ENCODE assay signal across 1 cellular context in the genomic region with DNA sequence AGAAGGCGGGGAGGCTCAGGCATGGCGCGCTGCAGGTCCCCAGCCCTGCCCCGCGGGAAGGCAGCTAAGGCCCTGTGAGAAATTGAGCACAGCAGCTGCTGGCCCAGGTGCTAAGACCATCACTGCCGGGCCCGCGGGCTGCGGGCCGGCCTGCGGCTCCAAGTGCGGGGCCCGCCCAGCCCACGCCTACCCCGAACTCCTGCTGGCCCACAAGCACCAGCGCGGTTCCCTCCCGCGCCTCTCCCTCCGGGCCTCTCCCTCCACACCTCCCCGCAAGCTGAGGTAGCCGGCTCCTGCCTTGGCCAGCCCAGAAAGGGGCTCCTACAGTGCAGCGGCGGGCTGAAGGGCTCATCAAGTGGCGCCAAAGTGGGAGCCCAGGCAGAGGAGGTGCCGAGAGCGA.
TF ChIP-seq lines count a peak whose summit lies in the region.

No MANE protein-coding gene starts in this region.

TF ChIP-seq in GM23338, 12 proteins besides CTCF, POLR2A, EP300 and RAD21 (continued from another document):
- TF ChIP-seq, protein P1, sequence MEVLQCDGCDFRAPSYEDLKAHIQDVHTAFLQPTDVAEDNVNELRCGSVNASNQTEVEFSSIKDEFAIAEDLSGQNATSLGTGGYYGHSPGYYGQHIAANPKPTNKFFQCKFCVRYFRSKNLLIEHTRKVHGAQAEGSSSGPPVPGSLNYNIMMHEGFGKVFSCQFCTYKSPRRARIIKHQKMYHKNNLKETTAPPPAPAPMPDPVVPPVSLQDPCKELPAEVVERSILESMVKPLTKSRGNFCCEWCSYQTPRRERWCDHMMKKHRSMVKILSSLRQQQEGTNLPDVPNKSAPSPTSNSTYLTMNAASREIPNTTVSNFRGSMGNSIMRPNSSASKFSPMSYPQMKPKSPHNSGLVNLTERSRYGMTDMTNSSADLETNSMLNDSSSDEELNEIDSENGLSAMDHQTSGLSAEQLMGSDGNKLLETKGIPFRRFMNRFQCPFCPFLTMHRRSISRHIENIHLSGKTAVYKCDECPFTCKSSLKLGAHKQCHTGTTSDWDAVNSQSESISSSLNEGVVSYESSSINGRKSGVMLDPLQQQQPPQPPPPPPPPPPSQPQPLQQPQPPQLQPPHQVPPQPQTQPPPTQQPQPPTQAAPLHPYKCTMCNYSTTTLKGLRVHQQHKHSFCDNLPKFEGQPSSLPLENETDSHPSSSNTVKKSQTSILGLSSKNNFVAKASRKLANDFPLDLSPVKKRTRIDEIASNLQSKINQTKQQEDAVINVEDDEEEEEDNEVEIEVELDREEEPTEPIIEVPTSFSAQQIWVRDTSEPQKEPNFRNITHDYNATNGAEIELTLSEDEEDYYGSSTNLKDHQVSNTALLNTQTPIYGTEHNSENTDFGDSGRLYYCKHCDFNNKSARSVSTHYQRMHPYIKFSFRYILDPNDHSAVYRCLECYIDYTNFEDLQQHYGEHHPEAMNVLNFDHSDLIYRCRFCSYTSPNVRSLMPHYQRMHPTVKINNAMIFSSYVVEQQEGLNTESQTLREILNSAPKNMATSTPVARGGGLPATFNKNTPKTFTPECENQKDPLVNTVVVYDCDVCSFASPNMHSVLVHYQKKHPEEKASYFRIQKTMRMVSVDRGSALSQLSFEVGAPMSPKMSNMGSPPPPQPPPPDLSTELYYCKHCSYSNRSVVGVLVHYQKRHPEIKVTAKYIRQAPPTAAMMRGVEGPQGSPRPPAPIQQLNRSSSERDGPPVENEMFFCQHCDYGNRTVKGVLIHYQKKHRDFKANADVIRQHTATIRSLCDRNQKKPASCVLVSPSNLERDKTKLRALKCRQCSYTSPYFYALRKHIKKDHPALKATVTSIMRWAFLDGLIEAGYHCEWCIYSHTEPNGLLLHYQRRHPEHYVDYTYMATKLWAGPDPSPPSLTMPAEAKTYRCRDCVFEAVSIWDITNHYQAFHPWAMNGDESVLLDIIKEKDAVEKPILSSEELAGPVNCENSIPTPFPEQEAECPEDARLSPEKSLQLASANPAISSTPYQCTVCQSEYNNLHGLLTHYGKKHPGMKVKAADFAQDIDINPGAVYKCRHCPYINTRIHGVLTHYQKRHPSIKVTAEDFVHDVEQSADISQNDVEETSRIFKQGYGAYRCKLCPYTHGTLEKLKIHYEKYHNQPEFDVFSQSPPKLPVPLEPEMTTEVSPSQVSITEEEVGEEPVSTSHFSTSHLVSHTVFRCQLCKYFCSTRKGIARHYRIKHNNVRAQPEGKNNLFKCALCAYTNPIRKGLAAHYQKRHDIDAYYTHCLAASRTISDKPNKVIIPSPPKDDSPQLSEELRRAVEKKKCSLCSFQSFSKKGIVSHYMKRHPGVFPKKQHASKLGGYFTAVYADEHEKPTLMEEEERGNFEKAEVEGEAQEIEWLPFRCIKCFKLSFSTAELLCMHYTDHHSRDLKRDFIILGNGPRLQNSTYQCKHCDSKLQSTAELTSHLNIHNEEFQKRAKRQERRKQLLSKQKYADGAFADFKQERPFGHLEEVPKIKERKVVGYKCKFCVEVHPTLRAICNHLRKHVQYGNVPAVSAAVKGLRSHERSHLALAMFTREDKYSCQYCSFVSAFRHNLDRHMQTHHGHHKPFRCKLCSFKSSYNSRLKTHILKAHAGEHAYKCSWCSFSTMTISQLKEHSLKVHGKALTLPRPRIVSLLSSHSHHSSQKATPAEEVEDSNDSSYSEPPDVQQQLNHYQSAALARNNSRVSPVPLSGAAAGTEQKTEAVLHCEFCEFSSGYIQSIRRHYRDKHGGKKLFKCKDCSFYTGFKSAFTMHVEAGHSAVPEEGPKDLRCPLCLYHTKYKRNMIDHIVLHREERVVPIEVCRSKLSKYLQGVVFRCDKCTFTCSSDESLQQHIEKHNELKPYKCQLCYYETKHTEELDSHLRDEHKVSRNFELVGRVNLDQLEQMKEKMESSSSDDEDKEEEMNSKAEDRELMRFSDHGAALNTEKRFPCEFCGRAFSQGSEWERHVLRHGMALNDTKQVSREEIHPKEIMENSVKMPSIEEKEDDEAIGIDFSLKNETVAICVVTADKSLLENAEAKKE (CRISPR knock-in tag; IDR thresholded peaks at IDR 0.05): no peak
- TF ChIP-seq, protein P2, sequence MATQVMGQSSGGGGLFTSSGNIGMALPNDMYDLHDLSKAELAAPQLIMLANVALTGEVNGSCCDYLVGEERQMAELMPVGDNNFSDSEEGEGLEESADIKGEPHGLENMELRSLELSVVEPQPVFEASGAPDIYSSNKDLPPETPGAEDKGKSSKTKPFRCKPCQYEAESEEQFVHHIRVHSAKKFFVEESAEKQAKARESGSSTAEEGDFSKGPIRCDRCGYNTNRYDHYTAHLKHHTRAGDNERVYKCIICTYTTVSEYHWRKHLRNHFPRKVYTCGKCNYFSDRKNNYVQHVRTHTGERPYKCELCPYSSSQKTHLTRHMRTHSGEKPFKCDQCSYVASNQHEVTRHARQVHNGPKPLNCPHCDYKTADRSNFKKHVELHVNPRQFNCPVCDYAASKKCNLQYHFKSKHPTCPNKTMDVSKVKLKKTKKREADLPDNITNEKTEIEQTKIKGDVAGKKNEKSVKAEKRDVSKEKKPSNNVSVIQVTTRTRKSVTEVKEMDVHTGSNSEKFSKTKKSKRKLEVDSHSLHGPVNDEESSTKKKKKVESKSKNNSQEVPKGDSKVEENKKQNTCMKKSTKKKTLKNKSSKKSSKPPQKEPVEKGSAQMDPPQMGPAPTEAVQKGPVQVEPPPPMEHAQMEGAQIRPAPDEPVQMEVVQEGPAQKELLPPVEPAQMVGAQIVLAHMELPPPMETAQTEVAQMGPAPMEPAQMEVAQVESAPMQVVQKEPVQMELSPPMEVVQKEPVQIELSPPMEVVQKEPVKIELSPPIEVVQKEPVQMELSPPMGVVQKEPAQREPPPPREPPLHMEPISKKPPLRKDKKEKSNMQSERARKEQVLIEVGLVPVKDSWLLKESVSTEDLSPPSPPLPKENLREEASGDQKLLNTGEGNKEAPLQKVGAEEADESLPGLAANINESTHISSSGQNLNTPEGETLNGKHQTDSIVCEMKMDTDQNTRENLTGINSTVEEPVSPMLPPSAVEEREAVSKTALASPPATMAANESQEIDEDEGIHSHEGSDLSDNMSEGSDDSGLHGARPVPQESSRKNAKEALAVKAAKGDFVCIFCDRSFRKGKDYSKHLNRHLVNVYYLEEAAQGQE (IDR thresholded peaks at IDR 0.05; ENCODE audit: unreplicated experiment): no peak
- TF ChIP-seq EZH2phosphoT487 (IDR thresholded peaks at IDR 0.05; ENCODE audit: unreplicated experiment): no peak
- no peak for TF ChIP-seq POLR2AphosphoS5 (IDR thresholded peaks at IDR 0.05; ENCODE audit: low read depth)
